ENCODE assay signal across 18 cellular contexts in the genomic region with DNA sequence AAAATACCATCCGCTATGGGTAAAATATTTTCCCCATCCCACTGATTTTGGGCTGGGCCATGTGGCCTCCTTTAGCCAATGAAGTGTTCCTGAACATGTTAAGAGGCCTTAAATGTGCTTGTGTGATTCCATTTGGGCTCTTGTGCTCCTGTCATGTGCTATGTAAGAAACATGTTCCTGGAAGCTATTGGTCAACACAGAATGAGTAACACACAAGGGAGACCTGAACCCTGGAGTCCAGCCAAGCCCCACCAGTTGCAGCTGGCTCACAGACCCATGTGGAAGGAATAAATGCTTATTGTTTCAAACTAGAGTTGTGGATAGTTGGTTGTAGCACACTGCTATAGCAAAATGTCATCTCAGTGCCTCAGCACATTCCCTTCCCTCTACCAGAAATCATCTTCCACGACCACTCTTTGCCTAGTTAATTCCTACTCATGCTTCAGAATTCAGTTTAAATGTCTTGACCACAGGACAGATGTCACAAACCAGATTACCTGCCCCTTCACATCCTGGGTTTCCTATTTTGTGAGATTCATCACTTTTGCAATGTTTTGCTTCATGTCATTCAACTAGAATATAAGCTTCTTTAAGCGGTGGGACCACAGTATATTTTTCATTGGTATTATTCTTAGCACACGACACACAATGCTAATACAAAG.
DNase-seq lines count a peak whose midpoint lies in the region; ATAC-seq and TF ChIP-seq lines count a peak whose summit lies in the region.
"Had no signal": no experiment of that assay in that cellular context is flagged by ENCODE, and none has a peak within 500 bp of the region (broad histone marks: within the 10 kb centered on the region; RNA-seq: fewer than 3 reads in every experiment).

No MANE protein-coding gene starts in this region.

- peak; percentile 32 for DNase-seq in AG10803 (ENCODE audit: low read depth)
- DNase-seq in HCEC 1CT = peak; percentile 25
- peak; percentile 57 for DNase-seq in amniotic epithelial cell (ENCODE audit: low read depth)
- peak; percentile 65 for DNase-seq in foreskin melanocyte
- no peak for DNase-seq in T-helper 2 cell treated with Interferon-gamma antibody and Interleukin-4, amounts not matched to agents 5 μg/mL and 100 μg/mL, for 36 hours (ENCODE audit: low spot score)
- no peak for DNase-seq in NCI-H2029 (lab: John Stamatoyannopoulos, UW)
- DNase-seq: activated CD4-positive, alpha-beta T cell treated with anti-CD3 and anti-CD28 coated beads, Interleukin-2, amount 10 ng/mL, durations not matched to agents 7 days and 5 days; activated T-cell treated with anti-CD3 and anti-CD28 coated beads, Interleukin-2, amount 50 U/mL, for 1 hour; AML-193; effector memory CD4-positive, alpha-beta T cell; GOT3; mesendoderm; MG63; nephron progenitor cell had no signal

- H3K4me1 Mint-ChIP-seq in T-helper 2 cell treated with Interferon-gamma antibody and Interleukin-4, amounts not matched to agents 5 μg/mL and 100 μg/mL, for 36 hours (ENCODE audit: low read depth) = no peaks in the 10 kb centered on the region
- H3K4me1 Mint-ChIP-seq: activated CD4-positive, alpha-beta T cell treated with anti-CD3 and anti-CD28 coated beads, Interleukin-2, amount 10 ng/mL, durations not matched to agents 7 days and 5 days; activated naive CD4-positive, alpha-beta T cell treated with anti-CD3 and anti-CD28 coated beads, Interleukin-2, amount 50 U/mL, for 24 hours had no signal

- peaks cover 10% of the 10 kb centered on the region for H3K27me3 Mint-ChIP-seq in T-helper 2 cell treated with Interferon-gamma antibody and Interleukin-4, amounts not matched to agents 5 μg/mL and 100 μg/mL, for 36 hours (ENCODE audit: low read depth)

- ATAC-seq in HG02623 (IDR thresholded peaks at IDR 0.05; ENCODE audit: unreplicated experiment) (no peak), GM21367 (IDR thresholded peaks at IDR 0.05; ENCODE audit: unreplicated experiment) (no peak)

- H3K4me3 Mint-ChIP-seq in T-helper 2 cell treated with Interferon-gamma antibody and Interleukin-4, amounts not matched to agents 5 μg/mL and 100 μg/mL, for 36 hours = no peak overlapping the region
- H3K4me3 Mint-ChIP-seq: activated CD4-positive, alpha-beta T cell treated with anti-CD3 and anti-CD28 coated beads, Interleukin-2, amount 10 ng/mL, durations not matched to agents 7 days and 5 days; activated naive CD4-positive, alpha-beta T cell treated with anti-CD3 and anti-CD28 coated beads, Interleukin-2, amount 50 U/mL, for 24 hours; nephron progenitor cell had no signal

- no peaks in the 10 kb centered on the region for H3K9me3 Mint-ChIP-seq in T-helper 2 cell treated with Interferon-gamma antibody and Interleukin-4, amounts not matched to agents 5 μg/mL and 100 μg/mL, for 36 hours
- H3K9me3 Mint-ChIP-seq: activated CD4-positive, alpha-beta T cell treated with anti-CD3 and anti-CD28 coated beads, Interleukin-2, amount 10 ng/mL, durations not matched to agents 7 days and 5 days; activated naive CD4-positive, alpha-beta T cell treated with anti-CD3 and anti-CD28 coated beads, Interleukin-2, amount 50 U/mL, for 24 hours had no signal

- no peak for TF ChIP-seq CTCF in AG10803 (conservative IDR thresholded peaks at IDR 0.05; ENCODE audit: low read length)

- no peaks in the 10 kb centered on the region for H3K36me3 Mint-ChIP-seq in T-helper 2 cell treated with Interferon-gamma antibody and Interleukin-4, amounts not matched to agents 5 μg/mL and 100 μg/mL, for 36 hours (ENCODE audit: low read depth)
- H3K36me3 Mint-ChIP-seq: activated naive CD4-positive, alpha-beta T cell treated with anti-CD3 and anti-CD28 coated beads, Interleukin-2, amount 50 U/mL, for 24 hours had no signal

- no peak overlapping the region for H3K4me3 ChIP-seq in AG10803 (ENCODE audit: low read length)
- H3K4me3 ChIP-seq: MG63, SJSA1 had no signal

- H3K27ac Mint-ChIP-seq in T-helper 2 cell treated with Interferon-gamma antibody and Interleukin-4, amounts not matched to agents 5 μg/mL and 100 μg/mL, for 36 hours = no peak overlapping the region
- H3K27ac Mint-ChIP-seq: activated CD4-positive, alpha-beta T cell treated with anti-CD3 and anti-CD28 coated beads, Interleukin-2, amount 10 ng/mL, durations not matched to agents 7 days and 5 days; activated naive CD4-positive, alpha-beta T cell treated with anti-CD3 and anti-CD28 coated beads, Interleukin-2, amount 50 U/mL, for 24 hours; nephron progenitor cell had no signal

Comparison
In these comparisons a context has a peak if more than half of its experiments do, and no peak if none do; other contexts are left out.
1. DNase-seq: peak in AG10803 (single experiment), HCEC 1CT (single experiment), amniotic epithelial cell (single experiment) and foreskin melanocyte (single experiment); none in T-helper 2 cell treated with Interferon-gamma antibody and Interleukin-4, amounts not matched to agents 5 μg/mL and 100 μg/mL, for 36 hours (single experiment) and NCI-H2029 (single experiment).